In the genomic region with DNA sequence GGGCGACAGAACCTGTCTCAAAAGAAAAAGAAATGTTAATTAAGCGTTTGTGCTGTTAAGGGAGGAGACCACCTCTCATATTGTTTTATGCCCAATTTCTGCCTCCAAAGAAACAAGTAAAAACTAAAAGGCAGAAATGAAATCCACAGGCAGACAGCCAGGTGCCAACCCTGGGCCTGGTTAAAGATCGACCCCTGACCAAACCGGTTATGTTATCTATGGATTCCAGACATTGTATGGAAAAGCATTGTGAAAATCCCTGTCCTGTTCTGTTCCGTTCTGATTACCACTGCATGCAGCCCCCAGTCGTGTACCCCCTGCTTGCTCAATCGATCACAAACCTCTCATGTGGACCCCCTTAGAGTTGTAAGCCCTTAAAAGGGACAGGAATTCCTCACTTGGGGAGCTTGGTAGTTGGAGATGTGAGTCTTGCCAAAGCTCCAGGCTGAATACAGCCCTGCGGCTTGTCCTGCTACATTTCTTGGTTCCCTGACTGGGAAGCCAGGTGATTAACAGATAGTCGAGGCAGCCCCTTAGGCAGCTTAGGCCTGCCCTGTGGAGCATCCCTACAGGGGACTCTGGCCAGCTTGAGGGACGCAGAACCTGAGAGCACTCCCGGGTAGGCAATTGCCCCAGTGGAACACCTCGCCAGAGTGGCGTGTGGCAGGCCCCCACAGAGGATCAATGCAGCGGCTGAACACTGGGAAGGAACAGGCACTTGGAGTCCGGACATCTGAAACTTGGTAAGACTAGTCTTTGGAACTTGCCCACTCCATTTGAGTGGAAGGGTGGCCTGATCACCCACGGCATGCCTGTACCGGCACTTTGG, we compare ENCODE assay signal across 9 cellular contexts. TPM values are rescaled to one million over a fixed set of nuclear protein-coding genes. Genes with fewer than 3 reads are reported as not detected.
DNase-seq lines count a peak whose midpoint lies in the region; ATAC-seq and TF ChIP-seq lines count a peak whose summit lies in the region.
"Had no signal": no experiment of that assay in that cellular context is flagged by ENCODE, and none has a peak within 500 bp of the region (broad histone marks: within the 10 kb centered on the region; RNA-seq: fewer than 3 reads in every experiment).

No MANE protein-coding gene starts in this region.

- H3K79me2 ChIP-seq in DND-41 (ENCODE audit: insufficient read depth, low read length) = peaks cover 54% of the 10 kb centered on the region

- peaks cover 44% of the 10 kb centered on the region for H3K4me1 ChIP-seq in DND-41 (ENCODE audit: insufficient read depth, low read length)
- H3K4me1 ChIP-seq in Peyer's patch = peaks cover 0 to 27% (median 7%) of the 10 kb centered on the region in 4 donors
- H3K4me1 ChIP-seq in esophagus (ENCODE audit: control insufficient read depth in 2 of 2, insufficient read depth in 2 of 2, low read length in 1 of 2) = peaks cover 2 to 7% of the 10 kb centered on the region in 2 donors

- no peaks in the 10 kb centered on the region for H3K27me3 Mint-ChIP-seq in progenitor cell of endocrine pancreas

- no peaks in the 10 kb centered on the region for H3K9me3 ChIP-seq in DND-41 (ENCODE audit: insufficient read depth, low read length, severe bottlenecking)
- H3K9me3 ChIP-seq in Peyer's patch = no peaks in the 10 kb centered on the region
- no peaks in the 10 kb centered on the region for H3K9me3 ChIP-seq in esophagus (ENCODE audit: control insufficient read depth in 2 of 2, insufficient read depth in 1 of 2, low read depth in 1 of 2, low read length in 1 of 2)
- H3K9me3 ChIP-seq: mucosa of descending colon had no signal

- TF ChIP-seq CTCF in DND-41 (IDR thresholded peaks at IDR 0.05; ENCODE audit: borderline replicate concordance, extremely low read depth, low read length, poor library complexity, severe bottlenecking) (no peak), Peyer's patch (IDR thresholded peaks at IDR 0.05) (no peak), progenitor cell of endocrine pancreas (IDR thresholded peaks at IDR 0.05; ENCODE audit: unreplicated experiment) (no peak)

- no peak for ATAC-seq in DND-41 (ENCODE audit: insufficient read depth, low read depth)
- ATAC-seq in left colon = no peak
- no peak for ATAC-seq in HG03565 (IDR thresholded peaks at IDR 0.05; ENCODE audit: unreplicated experiment)

- H3K36me3 ChIP-seq in DND-41 (ENCODE audit: insufficient read depth, low read length) = peaks cover 15% of the 10 kb centered on the region
- peaks cover 0 to 5% (median 0%) of the 10 kb centered on the region in 3 donors for H3K36me3 ChIP-seq in Peyer's patch
- peaks cover 2% of the 10 kb centered on the region in 2 donors for H3K36me3 ChIP-seq in esophagus (ENCODE audit: control insufficient read depth in 2 of 2, insufficient read depth in 2 of 2, low read length in 1 of 2)

- peak overlapping the region; percentile 95 for H3K4me3 Mint-ChIP-seq in progenitor cell of endocrine pancreas (ENCODE audit: low read depth)

- peak overlapping the region; percentile 82; the same call in 1 of the 2 replicates for H2AFZ ChIP-seq in DND-41 (ENCODE audit: low read depth, low read length)

- peaks cover 12% of the 10 kb centered on the region for H3K36me3 Mint-ChIP-seq in progenitor cell of endocrine pancreas (ENCODE audit: insufficient read depth)

- peaks cover 7% of the 10 kb centered on the region; the same call in 1 of the 2 replicates for H4K20me1 ChIP-seq in DND-41 (ENCODE audit: insufficient read depth, low read length)

- 0 out of 2 replicates have a peak overlapping the region, but pooled peaks have one; percentile 5 for H3K27ac ChIP-seq in DND-41 (ENCODE audit: low read length)
- peak overlapping the region; percentile 80 to 93 (median 84) for H3K27ac ChIP-seq in Peyer's patch
- H3K27ac ChIP-seq in esophagus (ENCODE audit: low read depth in 2 of 2, low read length in 1 of 2) = peak overlapping the region; percentile 8 to 59

- intact Hi-C loops in left colon (cut with DNase I, micrococcal nuclease) = no loop called here

- peak overlapping the region; percentile 97 for H3K27ac Mint-ChIP-seq in progenitor cell of endocrine pancreas

- no peak overlapping the region for H3K9ac ChIP-seq in DND-41 (ENCODE audit: low read depth, low read length)

- peak overlapping the region in 1 of 2 experiments; percentile 69; a peak in 2 of 4 replicates for H3K4me3 ChIP-seq in DND-41 (ENCODE audit: low read depth in 1 of 2, low read length in 2 of 2)
- peak overlapping the region; percentile 66 to 100 (median 82) for H3K4me3 ChIP-seq in Peyer's patch
- H3K4me3 ChIP-seq in esophagus (ENCODE audit: low read depth in 1 of 2, low read length in 2 of 2) = peak overlapping the region in 1 of 2 donors; percentile 91

- no peaks in the 10 kb centered on the region for H3K9me3 Mint-ChIP-seq in progenitor cell of endocrine pancreas (ENCODE audit: low read depth)

- H3K4me1 Mint-ChIP-seq in progenitor cell of endocrine pancreas (ENCODE audit: low read depth) = peaks cover 74% of the 10 kb centered on the region

- DNase-seq in DND-41 (no peak), Peyer's patch (no peak), progenitor cell of endocrine pancreas (ENCODE audit: low spot score, unreplicated experiment) (no peak), left colon (no peak), NCI-H146 treated with DMSO at 0.1 percent for 48 hours (lab: John Stamatoyannopoulos, UW; ENCODE audit: unreplicated experiment) (no peak), AG08395 (ENCODE audit: low spot score) (no peak)

- TF ChIP-seq POLR2A in Peyer's patch (IDR thresholded peaks at IDR 0.05) = no peak

- 73 to 84% methylated on average over 17 of the region's 17 CpGs for WGBS in esophagus, 2 donors

- H3K4me2 ChIP-seq in DND-41 (ENCODE audit: insufficient read depth, low read length) = peak overlapping the region; percentile 91

- H3K27me3 ChIP-seq in DND-41 (ENCODE audit: insufficient read depth, low read length, poor library complexity) = no peaks in the 10 kb centered on the region
- no peaks in the 10 kb centered on the region for H3K27me3 ChIP-seq in Peyer's patch
- no peaks in the 10 kb centered on the region for H3K27me3 ChIP-seq in esophagus (ENCODE audit: control insufficient read depth in 1 of 2, insufficient read depth in 2 of 2, low read length in 2 of 2)

RNA-seq across cellular contexts. Expression of gene ZNF552, which starts 0.7 kb away (rescaled TPM):
- total RNA-seq in Peyer's patch = 10 to 100 TPM in 3 of 4 donors, 1 to 10 TPM in 1; 7.4 to 49.2 (median 37.4) TPM
- 1 to 10 TPM; 4.6 to 5.7 TPM for polyA plus RNA-seq in esophagus
- total RNA-seq in progenitor cell of endocrine pancreas = 27.2 and 27.9 TPM in 2 replicates
- total RNA-seq in left colon = 10 to 100 TPM; 24.1 to 31.7 TPM

RNA-seq across cellular contexts. Expression of gene ZNF587B, which starts 14.6 kb away (rescaled TPM):
- total RNA-seq in Peyer's patch (10 to 100 TPM; 19.3 to 32.4 (median 25.0) TPM), progenitor cell of endocrine pancreas (24.9 and 29.8 TPM in 2 replicates), left colon (10 to 100 TPM; 13.0 to 22.4 TPM)
- 1 to 10 TPM; 3.1 to 5.7 TPM for polyA plus RNA-seq in esophagus

RNA-seq across cellular contexts. Expression of gene ZNF587, which starts 34.2 kb away (rescaled TPM):
- total RNA-seq in Peyer's patch = 10 to 100 TPM; 35.7 to 74.7 (median 62.8) TPM
- polyA plus RNA-seq in esophagus = 10 to 100 TPM in 1 of 2 donors, 1 to 10 TPM in 1; 4.9 to 19.5 TPM
- total RNA-seq in progenitor cell of endocrine pancreas = 88.4 and 93.7 TPM in 2 replicates
- 10 to 100 TPM; 50.5 to 64.8 TPM for total RNA-seq in left colon

RNA-seq across cellular contexts. Expression of gene ZNF586, which starts 46.0 kb away (rescaled TPM):
- 10 to 100 TPM; 14.2 to 39.6 (median 23.8) TPM for total RNA-seq in Peyer's patch
- 1 to 10 TPM; 5.0 to 5.4 TPM for polyA plus RNA-seq in esophagus
- total RNA-seq in progenitor cell of endocrine pancreas = 33.1 and 33.2 TPM in 2 replicates
- 10 to 100 TPM; 13.0 to 15.2 TPM for total RNA-seq in left colon

Comparison
In these comparisons a context has a peak if more than half of its experiments do, and no peak if none do; other contexts are left out.
1. H3K27ac ChIP-seq: peak in every context shown above with its lines; median percentile 84 in Peyer's patch; 34 in esophagus; 5 in DND-41.